Comparison of ENCODE assay signal across 11 cellular contexts in genomic region chr12:124294686-124295315, GRCh38. TPM values are rescaled to one million over a fixed set of nuclear protein-coding genes. Genes with fewer than 3 reads are reported as not detected.
A peak's percentile ranks its signal among the peaks of the same experiment; 100 is the strongest.
DNase-seq lines count a peak whose midpoint lies in the region; ATAC-seq, FAIRE-seq and TF ChIP-seq lines count a peak whose summit lies in the region.
"Had no signal": no experiment of that assay in that cellular context is flagged by ENCODE, and none has a peak within 500 bp of the region (broad histone marks: within the 10 kb centered on the region; RNA-seq: fewer than 3 reads in every experiment).

Gene RFLNA, plus strand, starts transcription at chr12:124295093. Its CDS starts 337 bp downstream, at chr12:124295430.

- no peak for TF ChIP-seq RAD21 in IMR-90 (IDR thresholded peaks at IDR 0.05; ENCODE audit: low read length)

- H3K18ac ChIP-seq in IMR-90 (ENCODE audit: low read depth, low read length) = no peak within 1 kb of the TSS

- H3K4me3 ChIP-seq in IMR-90 (ENCODE audit: insufficient read depth, low read depth, low read length) (no peak within 1 kb of the TSS), astrocyte of the spinal cord (ENCODE audit: low read depth, low read length) (peak within 1 kb of the TSS; percentile 50), small intestine (ENCODE audit: low read depth in 1 of 2, low read length in 2 of 2) (peak within 1 kb of the TSS; percentile 22 to 74)

- dilution Hi-C loops in IMR-90 (cut with HindIII; ENCODE audit: low sequenced_read_pairs, unreplicated experiment) = no loop called here

- no peak within 1 kb of the TSS for H3K56ac ChIP-seq in IMR-90 (ENCODE audit: extremely low read depth, insufficient read depth, low read length)

- no peaks in the 10 kb centered on the region for H4K20me1 ChIP-seq in IMR-90 (ENCODE audit: insufficient read depth, low read length)

- no peak within 1 kb of the TSS for H3K9ac ChIP-seq in IMR-90 (ENCODE audit: low read depth, low read length)

- H4K8ac ChIP-seq in IMR-90 (ENCODE audit: low read depth in 2 of 2, low read length in 2 of 2) = no peak within 1 kb of the TSS

- no peaks in the 10 kb centered on the region for H3K36me3 ChIP-seq in IMR-90 (ENCODE audit: control insufficient read depth, insufficient read depth, low read length)
- H3K36me3 ChIP-seq in small intestine (ENCODE audit: control insufficient read depth in 2 of 2, insufficient read depth in 2 of 2, low read length in 2 of 2) = no peaks in the 10 kb centered on the region

- H3K79me1 ChIP-seq in IMR-90 (ENCODE audit: low read depth in 1 of 2, low read length in 2 of 2) = no peaks in the 10 kb centered on the region

- H2AFZ ChIP-seq in IMR-90 (replicated peaks; ENCODE audit: low read length, poor library complexity) = peak within 1 kb of the TSS; percentile 68

- no peak within 1 kb of the TSS for H2AK5ac ChIP-seq in IMR-90 (ENCODE audit: low read depth, low read length)

- H3K27ac ChIP-seq in IMR-90 (ENCODE audit: insufficient read depth, low read length) = no peak within 1 kb of the TSS
- peak within 1 kb of the TSS; percentile 59 to 71 for H3K27ac ChIP-seq in small intestine (ENCODE audit: low read depth in 1 of 2, low read length in 1 of 2)

- no peak within 1 kb of the TSS for H3K14ac ChIP-seq in IMR-90 (replicated peaks; ENCODE audit: low read depth, low read length)

- no peak within 1 kb of the TSS for H2BK120ac ChIP-seq in IMR-90 (ENCODE audit: low read depth, low read length)

- no peak for TF ChIP-seq POLR2A in IMR-90 (IDR thresholded peaks at IDR 0.05; ENCODE audit: low read depth, low read length)

- no peak within 1 kb of the TSS for H2AK9ac ChIP-seq in IMR-90 (replicated peaks; ENCODE audit: low read depth, low read length, poor library complexity)

- no peak within 1 kb of the TSS for H3K4me2 ChIP-seq in IMR-90 (ENCODE audit: low read depth, low read length)

- H3K23ac ChIP-seq in IMR-90 (ENCODE audit: low read depth, low read length) = no peak within 1 kb of the TSS

- H3K9me1 ChIP-seq in IMR-90 (ENCODE audit: insufficient read depth, low read length) = no peaks in the 10 kb centered on the region

- no TSS peak for BruUV-seq in IMR-90 (replicated peaks; lab: Mats Ljungman, UMichigan)

- H3K4me1 ChIP-seq in IMR-90 (ENCODE audit: control insufficient read depth, insufficient read depth, low read length) = peaks cover 2% of the 10 kb centered on the region; the same call in 1 of the 2 replicates
- no peaks in the 10 kb centered on the region for H3K4me1 ChIP-seq in small intestine (ENCODE audit: control insufficient read depth in 2 of 2, insufficient read depth in 1 of 2, low read depth in 1 of 2, low read length in 1 of 2)

- FAIRE-seq in small intestine (lab: Jason Lieb, UNC) = no peak
- FAIRE-seq: colon had no signal

- 4% methylated on average over 30 of the region's 63 CpGs; no CpG with 5 or more reads in 1 of the 2 experiments for WGBS in IMR-90 (ENCODE audit: extremely low coverage in 2 of 2, insufficient read length in 1 of 2), 2 experiments
- WGBS in small intestine, 3 donors = 4 to 5% (median 4%) methylated on average over 28 to 63 of the region's 63 CpGs

- POLR2A ChIA-PET in IMR-90 (lab: Charles Lee; ENCODE audit: unreplicated experiment) = no interaction called here

- in situ Hi-C loops in IMR-90 (cut with MboI; ENCODE audit: low sequenced_read_pairs) = no loop called here
- in situ Hi-C loops in astrocyte of the spinal cord (cut with HindIII; ENCODE audit: low sequenced_read_pairs) = no loop called here

- TF ChIP-seq CTCF in IMR-90 (conservative IDR thresholded peaks at IDR 0.05; ENCODE audit: low read depth, low read length) (no peak), astrocyte of the spinal cord (IDR thresholded peaks at IDR 0.05; ENCODE audit: low read depth, low read length) (no peak)

- CTCF ChIA-PET in IMR-90 (lab: Yijun Ruan, JAX) = no interaction called here

- intact Hi-C loops in IMR-90 (cut with micrococcal nuclease) = no loop called here

- ATAC-seq in IMR-90 (ENCODE audit: low read depth) (peak; percentile 85), GM19328 (IDR thresholded peaks at IDR 0.05; ENCODE audit: unreplicated experiment) (no peak), GM19463 (IDR thresholded peaks at IDR 0.05; ENCODE audit: unreplicated experiment) (no peak)

- H2BK5ac ChIP-seq in IMR-90 (ENCODE audit: low read depth, low read length, poor library complexity, severe bottlenecking) = no peak within 1 kb of the TSS

- H2BK20ac ChIP-seq in IMR-90 (ENCODE audit: low read depth, low read length) = no peak within 1 kb of the TSS

- H4K5ac ChIP-seq in IMR-90 (ENCODE audit: low read depth, low read length) = no peak within 1 kb of the TSS

- H3K27me3 ChIP-seq in IMR-90 (ENCODE audit: control insufficient read depth, insufficient read depth, low read length) (peaks cover 60% of the 10 kb centered on the region), small intestine (ENCODE audit: control insufficient read depth in 2 of 2, insufficient read depth in 2 of 2, low read length in 2 of 2) (peaks cover 0 to 14% of the 10 kb centered on the region in 2 donors)

- H2BK15ac ChIP-seq in IMR-90 (ENCODE audit: low read depth, low read length) = no peak within 1 kb of the TSS

- H3K9me3 ChIP-seq in IMR-90 (ENCODE audit: control insufficient read depth, insufficient read depth, low read length) (peaks cover 2% of the 10 kb centered on the region; the same call in 1 of the 2 replicates), small intestine (ENCODE audit: control insufficient read depth, low read depth) (no peaks in the 10 kb centered on the region)

- no peak within 1 kb of the TSS for H3K4ac ChIP-seq in IMR-90 (ENCODE audit: low read depth, low read length)

- H4K91ac ChIP-seq in IMR-90 (ENCODE audit: insufficient read depth, low read depth, low read length) = no peak within 1 kb of the TSS

- DNase-seq in IMR-90 (no peak), astrocyte of the spinal cord (ENCODE audit: low read depth, low spot score) (no peak), iPS-NIHi11 (ENCODE audit: low spot score) (peak; percentile 79), small intestine (peak; percentile 55)
- no peak for DNase-seq in activated CD4-positive, alpha-beta T cell treated with anti-CD3 and anti-CD28 coated beads for 4 hours
- DNase-seq in activated CD4-positive, alpha-beta T cell treated with anti-CD3 and anti-CD28 coated beads, Interleukin-2, amount 50 U/mL, for 1 hour = no peak
- DNase-seq: T-helper 1 cell had no signal

TF ChIP-seq in IMR-90, 13 proteins besides CTCF, POLR2A, EP300 and RAD21:
- no peak for TF ChIP-seq MAZ (IDR thresholded peaks at IDR 0.05; ENCODE audit: borderline replicate concordance, low read depth, low read length)
- TF ChIP-seq FOS (IDR thresholded peaks at IDR 0.05; ENCODE audit: low read depth, low read length) = no peak
- no peak for TF ChIP-seq CEBPB (IDR thresholded peaks at IDR 0.05; ENCODE audit: low read depth, low read length)

RNA-seq across cellular contexts. Expression of gene RFLNA, which starts in this region (rescaled TPM):
- not detected in 2 replicates for total RNA-seq in IMR-90 (2012; rRNA removed)
- polyA plus RNA-seq in IMR-90 (2012; rRNA removed) (not detected in 2 replicates), small intestine (10 to 100 TPM; 15.9 to 36.7 (median 19.9) TPM)
- not detected in 2 replicates for polyA plus RNA-seq in IMR-90 (2012; cell fraction: cytosol; rRNA removed)
- polyA plus RNA-seq in IMR-90 (2012; cell fraction: nucleus; rRNA removed; ENCODE audit: low replicate concordance) = not detected in 2 replicates
- polyA plus RNA-seq: IgD-negative memory B cell had no signal

Comparison
In these comparisons a context has a peak if more than half of its experiments do, and no peak if none do; other contexts are left out.
1. RNA of gene RFLNA (polyA plus RNA-seq): 15.9 to 36.7 TPM in small intestine; not detected in IMR-90; every median in the first group is over 10 times any median in the second.
2. Peak in ATAC-seq in IMR-90; RNA of the gene not detected or under 1 TPM.
3. DNase-seq: peak in iPS-NIHi11 (single experiment) and small intestine (single experiment); none in IMR-90 (single experiment), astrocyte of the spinal cord (single experiment), activated CD4-positive, alpha-beta T cell treated with anti-CD3 and anti-CD28 coated beads for 4 hours (0 of 2) and activated CD4-positive, alpha-beta T cell treated with anti-CD3 and anti-CD28 coated beads, Interleukin-2, amount 50 U/mL, for 1 hour (single experiment).